In genomic region chr9:4497855-4498254, GRCh38 we compare ENCODE assay signal across 14 cellular contexts. TPM values are rescaled to one million over a fixed set of nuclear protein-coding genes. Genes with fewer than 3 reads are reported as not detected.
A peak's percentile ranks its signal among the peaks of the same experiment; 100 is the strongest.
DNase-seq lines count a peak whose midpoint lies in the region; ATAC-seq, FAIRE-seq and TF ChIP-seq lines count a peak whose summit lies in the region.
"Had no signal": no experiment of that assay in that cellular context is flagged by ENCODE, and none has a peak within 500 bp of the region (broad histone marks: within the 10 kb centered on the region; RNA-seq: fewer than 3 reads in every experiment).

No MANE protein-coding gene starts in this region.

- H3K9me1 ChIP-seq in K562 (ENCODE audit: control insufficient read depth, insufficient read depth, low read length), result no peaks in the 10 kb centered on the region

- H3K9ac ChIP-seq in K562 (ENCODE audit: insufficient read depth in 1 of 2, low read depth in 2 of 2, low read length in 2 of 2), result no peak overlapping the region

- TF ChIP-seq CTCF in K562 (IDR thresholded peaks at IDR 0.05 in 2 of 3, conservative IDR thresholded peaks at IDR 0.05 in 1 of 3; ENCODE audit: insufficient read depth in 2 of 3, low read depth in 1 of 3, low read length in 3 of 3), result no peak

- H3K27ac ChIP-seq in K562 (ENCODE audit: extremely low read depth, low read depth, low read length), result no peak overlapping the region
- H3K27ac ChIP-seq: prostate gland, vagina had no signal

- no TSS peak for BruUV-seq in K562 (replicated peaks; lab: Mats Ljungman, UMichigan)

- H3K36me3 ChIP-seq in K562 (ENCODE audit: control insufficient read depth, insufficient read depth, low read length), result no peaks in the 10 kb centered on the region
- H3K36me3 ChIP-seq: prostate gland, vagina had no signal

- ATAC-seq in K562, result no peak
- peak; percentile 21 for ATAC-seq in left lobe of liver
- ATAC-seq in GM21360 (IDR thresholded peaks at IDR 0.05; ENCODE audit: unreplicated experiment), result no peak
- no peak for ATAC-seq in HG02610 (IDR thresholded peaks at IDR 0.05; ENCODE audit: unreplicated experiment)

- no peaks in the 10 kb centered on the region for H3K9me3 ChIP-seq in K562 (replicated peaks; ENCODE audit: control insufficient read depth, insufficient read depth, low read depth, low read length)
- H3K9me3 ChIP-seq: prostate gland, vagina had no signal

- H2AFZ ChIP-seq in K562 (ENCODE audit: low read depth, low read length), result no peak overlapping the region

- H3K27me3 ChIP-seq in K562 (ENCODE audit: control insufficient read depth in 2 of 2, insufficient read depth in 2 of 2, low read length in 2 of 2), result no peaks in the 10 kb centered on the region
- H3K27me3 ChIP-seq: vagina had no signal

- in situ Hi-C loops in K562 (cut with MboI), result no loop called here

- no peak for TF ChIP-seq EP300 in K562 (IDR thresholded peaks at IDR 0.05; ENCODE audit: low read length)

- intact Hi-C loops in K562 (cut with micrococcal nuclease), result no loop called here

- CTCF ChIA-PET in K562 (lab: Yijun Ruan, JAX; ENCODE audit: low intra/inter-chr PET ratio), result no interaction called here

- no peaks in the 10 kb centered on the region for H3K4me1 ChIP-seq in K562 (replicated peaks in 1 of 2; ENCODE audit: control insufficient read depth in 2 of 2, insufficient read depth in 2 of 2, low read length in 2 of 2)
- H3K4me1 ChIP-seq: prostate gland, vagina had no signal

- TF ChIP-seq RAD21 in K562 (CRISPR knock-in tag; conservative IDR thresholded peaks at IDR 0.05 in 1 of 2, IDR thresholded peaks at IDR 0.05 in 1 of 2), result no peak

- TF ChIP-seq POLR2A in K562 (conservative IDR thresholded peaks at IDR 0.05), result no peak

- H4K20me1 ChIP-seq in K562 (replicated peaks; ENCODE audit: control insufficient read depth, insufficient read depth, low read length), result no peaks in the 10 kb centered on the region

- no peak for FAIRE-seq in K562 (lab: Jason Lieb, UNC)
- FAIRE-seq: TTC549 had no signal

- H3K4me2 ChIP-seq in K562 (ENCODE audit: insufficient read depth, low read length), result no peak overlapping the region

- no peaks in the 10 kb centered on the region for H3K79me2 ChIP-seq in K562 (ENCODE audit: control insufficient read depth, insufficient read depth, low read length)

- DNase-seq in AG08395 (ENCODE audit: low spot score) (peak; percentile 63), HCEC 1CT (peak; percentile 53), K562 (ENCODE audit: extremely low read depth in 1 of 4, low spot score in 3 of 4) (no peak), left lobe of liver (ENCODE audit: low spot score) (no peak), occipital lobe (lab: John Stamatoyannopoulos, UW) (no peak)
- DNase-seq in stimulated activated CD4-positive, alpha-beta T cell treated with anti-CD3 and anti-CD28 coated beads, Interleukin-1b, Interleukin-23, amount 100 ng/mL, for 48 hours, result no peak
- DNase-seq: NCI-H1694 treated with DMSO at 0.1 percent for 48 hours; NCI-H82; stimulated activated CD4-positive, alpha-beta T cell treated with anti-CD3 and anti-CD28 coated beads, Interleukin-2, amount 100 ng/mL, for 24 hours had no signal

- POLR2A ChIA-PET in K562 (lab: Yijun Ruan, JAX), result no interaction called here

- no peak overlapping the region for H3K4me3 ChIP-seq in K562
- H3K4me3 ChIP-seq: prostate gland, vagina had no signal

- WGBS in K562 (ENCODE audit: insufficient coverage, low coverage, missing lambda C conversion rate), result 10% methylated on average over 1 of the region's 1 CpG

TF ChIP-seq in K562, 482 proteins besides CTCF, POLR2A, EP300 and RAD21:
- TF ChIP-seq NFXL1 (CRISPR knock-in tag; IDR thresholded peaks at IDR 0.05) (no peak), ZBTB40 (IDR thresholded peaks at IDR 0.05) (peak; percentile 47; the same call in 1 of the 2 replicates), ZBTB40 (CRISPR knock-in tag; IDR thresholded peaks at IDR 0.05) (no peak)

RNA-seq across cellular contexts. Expression of gene SLC1A1, which starts 7.6 kb away (rescaled TPM):
- not detected in 2 replicates for total RNA-seq in K562 (2011; cell fraction: chromatin; rRNA removed; ENCODE audit: low replicate concordance)
- total RNA-seq in K562 (2011; cell fraction: nucleolus; rRNA removed), result not detected in 2 replicates
- total RNA-seq in K562 (2011; cell fraction: nucleoplasm; rRNA removed), result not detected in 2 replicates
- total RNA-seq in K562 (2014; rRNA removed), result not detected in 2 replicates
- not detected in 2 replicates for total RNA-seq in K562 (2014; rRNA removed; fragmentation: Illumina TruSeq; extraction: Trizol)
- total RNA-seq in K562 (2015; rRNA removed; fragmentation: Illumina TruSeq; extraction: Trizol), result not detected in 2 replicates
- total RNA-seq in K562 (2021), result 0.07 and 0.16 TPM in 2 replicates
- not detected in 2 replicates for polyA plus RNA-seq in K562 (2011; rRNA removed)
- polyA plus RNA-seq in K562 (2011; cell fraction: cytosol; rRNA removed), result not detected in 2 replicates
- not detected in 2 replicates for polyA plus RNA-seq in K562 (2011; cell fraction: nucleus; rRNA removed)
- not detected in 2 replicates for polyA plus RNA-seq in K562 (2012)
- polyA plus RNA-seq in K562 (2014; fragmentation: Illumina TruSeq; extraction: Trizol), result not detected in 2 replicates
- under 1 TPM in 1 of 2 experiments, not detected in 1; 0.11 TPM for polyA plus RNA-seq in K562 (2014; fragmentation: Nextera tagmentation; extraction: Ambion mirVana)
- polyA plus RNA-seq in K562 (2014; rRNA removed), result not detected in 2 replicates
- polyA minus RNA-seq in K562 (2011; rRNA and poly(A)+ RNA removed), result not detected in 2 replicates
- not detected in 2 replicates for polyA minus RNA-seq in K562 (2011; cell fraction: cytosol; rRNA and poly(A)+ RNA removed)
- polyA minus RNA-seq in K562 (2011; cell fraction: nucleus; rRNA and poly(A)+ RNA removed), result not detected in 2 replicates
- 23.1 TPM for total RNA-seq in left lobe of liver
- 54.7 TPM for total RNA-seq in occipital lobe

Comparison
In these comparisons a context has a peak if more than half of its experiments do, and no peak if none do; other contexts are left out.
1. DNase-seq: peak in AG08395 (single experiment) and HCEC 1CT (single experiment); none in K562 (0 of 4), left lobe of liver (single experiment), occipital lobe (single experiment) and stimulated activated CD4-positive, alpha-beta T cell treated with anti-CD3 and anti-CD28 coated beads, Interleukin-1b, Interleukin-23, amount 100 ng/mL, for 48 hours (single experiment).
2. RNA of gene SLC1A1, which starts 7.6 kb away (total RNA-seq): 54.7 TPM in occipital lobe (single experiment) and 23.1 TPM in left lobe of liver (single experiment); 0.07 to 0.16 TPM in K562; every median in the first group is over 10 times any median in the second.